In the genomic region with DNA sequence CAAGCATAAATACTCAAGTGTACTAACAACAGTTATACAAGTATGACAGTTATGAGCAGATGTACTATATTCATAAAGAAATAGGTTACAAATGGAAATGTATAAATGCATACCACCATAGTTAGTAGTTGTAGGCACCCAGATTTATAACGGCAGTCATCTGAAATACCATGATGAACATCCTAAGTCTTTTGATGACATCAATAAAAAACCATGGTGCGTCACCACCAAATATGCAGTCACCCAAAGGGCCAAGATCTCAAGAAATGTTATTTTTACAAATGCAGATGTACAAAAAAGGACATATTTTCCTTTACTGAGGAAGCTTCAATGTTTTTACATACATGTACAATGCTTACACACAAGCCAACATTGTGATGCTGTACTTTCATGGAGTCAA, we compare ENCODE assay signal across 18 cellular contexts.
"Had no signal": no experiment of that assay in that cellular context is flagged by ENCODE, and none has a peak within 500 bp of the region (broad histone marks: within the 10 kb centered on the region; RNA-seq: fewer than 3 reads in every experiment).

No MANE protein-coding gene starts in this region.

- H3K27ac ChIP-seq: dorsolateral prefrontal cortex, gastrocnemius medialis, neutrophil, sigmoid colon, stomach had no signal

- H3K36me3 ChIP-seq: gastrocnemius medialis, neutrophil, sigmoid colon, stomach had no signal

- H3K4me1 ChIP-seq: gastrocnemius medialis, sigmoid colon, stomach had no signal

- ATAC-seq: gastrocnemius medialis; left lobe of liver; mucosa of descending colon; naive thymus-derived CD8-positive, alpha-beta T cell had no signal

- H3K4me3 ChIP-seq: dorsolateral prefrontal cortex, gastrocnemius medialis, mucosa of descending colon, sigmoid colon, skin epidermis, stomach had no signal

- FAIRE-seq: urothelium cell line had no signal

- H3K9me3 ChIP-seq: gastrocnemius medialis, mucosa of descending colon, neutrophil, sigmoid colon, stomach had no signal

- DNase-seq: cortex of kidney; dorsolateral prefrontal cortex; effector CD8-positive, alpha-beta T cell; gastrocnemius medialis; islet precursor cell; mucosa of descending colon; naive thymus-derived CD8-positive, alpha-beta T cell; posterior cingulate gyrus; sigmoid colon; stimulated activated CD4-positive, alpha-beta T cell treated with anti-CD3 and anti-CD28 coated beads, Interleukin-12 subunit alpha, Interleukin-12 subunit beta, amount 100 ng/mL, for 4 hours; stimulated activated naive CD4-positive, alpha-beta T cell; stomach; substantia nigra; trophoblast cell had no signal
